In the genomic region with DNA sequence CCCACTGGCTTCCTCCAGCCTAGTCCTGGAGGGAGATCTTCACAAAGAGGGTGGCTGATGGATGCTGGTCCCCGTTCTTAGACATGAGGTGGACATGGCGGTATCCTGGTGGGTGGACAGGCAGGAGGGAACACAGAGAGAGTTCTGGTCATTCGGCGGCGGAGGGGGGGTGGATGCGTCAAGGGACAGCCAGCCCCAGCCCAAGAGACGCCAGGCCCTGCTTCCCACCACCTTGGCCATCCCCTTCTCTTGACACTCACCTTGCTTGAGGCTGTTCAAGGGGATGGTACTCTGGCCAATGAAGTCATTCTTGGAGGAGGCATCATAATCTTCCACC, we compare ENCODE assay signal across 28 cellular contexts.
"Had no signal": no experiment of that assay in that cellular context is flagged by ENCODE, and none has a peak within 500 bp of the region (broad histone marks: within the 10 kb centered on the region; RNA-seq: fewer than 3 reads in every experiment).

No MANE protein-coding gene starts in this region.

- DNase-seq: colonic mucosa; effector CD8-positive, alpha-beta T cell; hypothalamus; immature natural killer cell; islet precursor cell; left ventricle myocardium superior; mesenchymal stem cell; naive thymus-derived CD4-positive, alpha-beta T cell; nucleus accumbens; stimulated activated CD4-positive, alpha-beta T cell treated with anti-CD3 and anti-CD28 coated beads, Interleukin-2, amount 100 ng/mL, for 24 hours; stimulated activated CD4-positive, alpha-beta T cell treated with anti-CD3 and anti-CD28 coated beads, Interleukin-4, amount 100 ng/mL, for 24 hours; stimulated activated naive CD8-positive, alpha-beta T cell treated with anti-CD3 and anti-CD28 coated beads, Interleukin-15, Interleukin-2, amounts not matched to agents 100 U/mL and 50 U/mL, for 24 hours; substantia nigra; testis; upper lobe of left lung had no signal

- H3K27me3 ChIP-seq: colonic mucosa, neural progenitor cell, ovary, testis, tibial nerve, upper lobe of left lung had no signal

- H2AFZ ChIP-seq: neural progenitor cell had no signal

- FAIRE-seq: frontal cortex, urothelium cell line had no signal

- H3K4me3 Mint-ChIP-seq: central memory CD8-positive, alpha-beta T cell; dendritic cell treated with granulocyte-macrophage colony-stimulating factor and Interleukin-4, amounts not matched to agents 40 ng/mL and 50 ng/mL, for 4 days; immature natural killer cell; mesothelial cell of epicardium; naive thymus-derived CD4-positive, alpha-beta T cell; nephron; neural progenitor cell; stimulated activated memory B cell treated with anti-CD40 and anti-IgM and Interleukin-4, amounts not matched to agents 10 μg/mL and 1 μg/mL and 100 μg/mL, for 72 hours had no signal

- H3K27me3 Mint-ChIP-seq: central memory CD8-positive, alpha-beta T cell; dendritic cell treated with granulocyte-macrophage colony-stimulating factor and Interleukin-4, amounts not matched to agents 40 ng/mL and 50 ng/mL, for 4 days; naive thymus-derived CD4-positive, alpha-beta T cell; stimulated activated memory B cell treated with anti-CD40 and anti-IgM and Interleukin-4, amounts not matched to agents 10 μg/mL and 1 μg/mL and 100 μg/mL, for 72 hours had no signal

- H3K36me3 ChIP-seq: colonic mucosa, neural progenitor cell, ovary had no signal

- H3K9me3 Mint-ChIP-seq: central memory CD8-positive, alpha-beta T cell; dendritic cell treated with granulocyte-macrophage colony-stimulating factor and Interleukin-4, amounts not matched to agents 40 ng/mL and 50 ng/mL, for 4 days; immature natural killer cell; mesothelial cell of epicardium; naive thymus-derived CD4-positive, alpha-beta T cell; nephron; neural progenitor cell; stimulated activated memory B cell treated with anti-CD40 and anti-IgM and Interleukin-4, amounts not matched to agents 10 μg/mL and 1 μg/mL and 100 μg/mL, for 72 hours had no signal

- H3K9ac ChIP-seq: neural progenitor cell had no signal

- H3K27ac Mint-ChIP-seq: dendritic cell treated with granulocyte-macrophage colony-stimulating factor and Interleukin-4, amounts not matched to agents 40 ng/mL and 50 ng/mL, for 4 days; mesothelial cell of epicardium; nephron; neural progenitor cell; stimulated activated memory B cell treated with anti-CD40 and anti-IgM and Interleukin-4, amounts not matched to agents 10 μg/mL and 1 μg/mL and 100 μg/mL, for 72 hours had no signal

- H3K9me3 ChIP-seq: colonic mucosa, ovary, psoas muscle, testis, tibial nerve, upper lobe of left lung had no signal

- H3K4me1 ChIP-seq: neural progenitor cell had no signal

- ATAC-seq: left ventricle myocardium superior; naive thymus-derived CD4-positive, alpha-beta T cell; psoas muscle; sciatic nerve; stimulated activated naive CD8-positive, alpha-beta T cell treated with anti-CD3 and anti-CD28 coated beads, Interleukin-15, Interleukin-2, amounts not matched to agents 100 U/mL and 50 U/mL, for 24 hours had no signal

- H3K4me3 ChIP-seq: colonic mucosa, lung, neural progenitor cell, ovary, psoas muscle, testis, tibial nerve, upper lobe of left lung had no signal

- H3K4me2 ChIP-seq: neural progenitor cell had no signal

- H3K27ac ChIP-seq: colonic mucosa, neural progenitor cell, ovary, psoas muscle, testis, upper lobe of left lung had no signal
